20 cellular contexts compared by ENCODE assay signal in the genomic region with DNA sequence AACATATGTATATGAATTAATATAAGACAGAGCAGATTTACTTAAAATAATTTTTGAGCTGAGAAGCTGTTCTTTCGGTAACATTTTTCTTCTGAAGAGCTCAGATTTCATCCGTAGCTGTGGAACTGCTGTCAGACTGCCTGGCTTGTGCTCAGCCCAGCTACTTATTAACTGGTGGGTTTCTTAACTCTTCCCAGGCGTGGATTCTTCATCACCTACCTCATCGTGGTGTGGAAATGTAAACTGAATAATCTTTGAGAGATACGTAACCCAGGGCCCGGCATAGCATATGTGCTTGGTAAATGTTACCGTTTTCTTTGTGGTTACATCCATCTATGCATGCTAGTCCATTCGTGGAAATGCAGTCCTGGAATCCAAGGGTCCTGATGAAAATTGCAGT.
DNase-seq lines count a peak whose midpoint lies in the region; FAIRE-seq and TF ChIP-seq lines count a peak whose summit lies in the region.
"Had no signal": no experiment of that assay in that cellular context is flagged by ENCODE, and none has a peak within 500 bp of the region (broad histone marks: within the 10 kb centered on the region; RNA-seq: fewer than 3 reads in every experiment).

No MANE protein-coding gene starts in this region.

- H3K27ac Mint-ChIP-seq in astrocyte (ENCODE audit: unreplicated experiment): no peak overlapping the region

- H3K4me1 Mint-ChIP-seq in astrocyte (ENCODE audit: low read depth, unreplicated experiment): peaks cover 5% of the 10 kb centered on the region

- peaks cover 2% of the 10 kb centered on the region for H3K9me3 Mint-ChIP-seq in astrocyte (ENCODE audit: unreplicated experiment)

- TF ChIP-seq CTCF in astrocyte (IDR thresholded peaks at IDR 0.05; ENCODE audit: insufficient read depth, low read depth, low read length): no peak

- no peaks in the 10 kb centered on the region for H3K9me3 ChIP-seq in astrocyte (ENCODE audit: insufficient read depth, low read depth, low read length)
- H3K9me3 ChIP-seq: body of pancreas, thyroid gland had no signal

- peak overlapping the region; percentile 13 for H3K27ac ChIP-seq in astrocyte (ENCODE audit: low read depth, low read length)
- H3K27ac ChIP-seq: body of pancreas, thyroid gland had no signal

- peaks cover 11% of the 10 kb centered on the region for H3K4me1 ChIP-seq in astrocyte (ENCODE audit: insufficient read depth, low read length)
- H3K4me1 ChIP-seq: thyroid gland had no signal

- DNase-seq in ELR (ENCODE audit: low read depth) (peak; percentile 71), astrocyte (ENCODE audit: low read depth) (peak; percentile 91), glomerular visceral epithelial cell (ENCODE audit: extremely low spot score) (peak; percentile 90), renal cortical epithelial cell (ENCODE audit: low read depth) (peak; percentile 89), cerebellar nuclear complex (lab: John Stamatoyannopoulos, UW) (no peak), medulla oblongata (ENCODE audit: extremely low spot score) (no peak), NCI-H2107 treated with DMSO at 0.1 percent for 48 hours (lab: John Stamatoyannopoulos, UW; ENCODE audit: unreplicated experiment) (no peak)
- DNase-seq in stimulated activated CD4-positive, alpha-beta T cell treated with anti-CD3 and anti-CD28 coated beads, Interleukin-1b, Interleukin-23, amount 100 ng/mL, for 48 hours: no peak
- DNase-seq: activated effector memory CD4-positive, alpha-beta T cell treated with Interleukin-2 at 50 U/mL for 16 hours; body of pancreas; effector CD4-positive, alpha-beta T cell; GDM1; glutamatergic neuron; NCI-H1048; NCI-H226; SIG-M5; stimulated activated CD4-positive, alpha-beta T cell treated with anti-CD3 and anti-CD28 coated beads, Interleukin-4, amount 100 ng/mL, for 1 hour; thyroid gland had no signal

- H3K4me3 Mint-ChIP-seq in astrocyte (ENCODE audit: unreplicated experiment): no peak overlapping the region

- H4K20me1 ChIP-seq in astrocyte (ENCODE audit: insufficient read depth, low read length): no peaks in the 10 kb centered on the region

- no peaks in the 10 kb centered on the region for H3K27me3 Mint-ChIP-seq in astrocyte (ENCODE audit: low read depth, unreplicated experiment)

- no peak for FAIRE-seq in astrocyte (lab: Jason Lieb, UNC)
- FAIRE-seq: GM18507, keratinocyte had no signal

- no peaks in the 10 kb centered on the region for H3K27me3 ChIP-seq in astrocyte (ENCODE audit: insufficient read depth, low read length)
- H3K27me3 ChIP-seq: body of pancreas, thyroid gland had no signal

- H3K4me2 ChIP-seq in astrocyte (ENCODE audit: low read length): peak overlapping the region; percentile 13

- H3K36me3 ChIP-seq in astrocyte (ENCODE audit: insufficient read depth, low read length): no peaks in the 10 kb centered on the region
- H3K36me3 ChIP-seq: thyroid gland had no signal

- H3K79me2 ChIP-seq in astrocyte (ENCODE audit: insufficient read depth, low read length): no peaks in the 10 kb centered on the region

- no peak overlapping the region for H2AFZ ChIP-seq in astrocyte (ENCODE audit: low read depth, low read length)

- H3K9ac ChIP-seq in astrocyte (ENCODE audit: low read length): no peak overlapping the region

- no peaks in the 10 kb centered on the region for H3K36me3 Mint-ChIP-seq in astrocyte (ENCODE audit: low read depth, unreplicated experiment)

- H3K4me3 ChIP-seq in astrocyte (ENCODE audit: insufficient read depth, low read depth, low read length): no peak overlapping the region
- H3K4me3 ChIP-seq: body of pancreas, thyroid gland had no signal

Comparison
In these comparisons a context has a peak if more than half of its experiments do, and no peak if none do; other contexts are left out.
1. DNase-seq: peak in ELR (single experiment), astrocyte (single experiment), glomerular visceral epithelial cell (single experiment) and renal cortical epithelial cell (single experiment); none in cerebellar nuclear complex (0 of 2), stimulated activated CD4-positive, alpha-beta T cell treated with anti-CD3 and anti-CD28 coated beads, Interleukin-1b, Interleukin-23, amount 100 ng/mL, for 48 hours (single experiment), medulla oblongata (single experiment) and NCI-H2107 treated with DMSO at 0.1 percent for 48 hours (single experiment).